Comparison of ENCODE assay signal across 19 cellular contexts in the genomic region with DNA sequence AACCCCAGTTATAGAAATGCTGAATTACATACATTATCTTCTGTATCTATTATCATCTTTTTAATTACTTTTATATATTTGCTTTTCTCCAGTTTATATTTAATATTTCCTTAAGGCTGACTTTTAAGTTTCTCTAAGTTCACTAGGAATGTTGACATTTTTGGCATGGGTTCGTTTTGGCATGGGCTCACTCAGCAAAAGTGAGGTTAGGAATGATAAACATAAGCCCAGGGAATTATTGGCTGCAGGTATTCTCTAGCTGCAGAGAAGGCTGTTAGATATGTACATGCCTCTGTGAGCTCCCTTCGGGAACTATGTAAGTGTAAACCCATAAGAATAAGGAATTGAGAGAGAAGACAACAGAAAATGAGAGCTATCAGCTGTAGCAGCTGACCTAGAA.
DNase-seq lines count a peak whose midpoint lies in the region; TF ChIP-seq lines count a peak whose summit lies in the region.
"Had no signal": no experiment of that assay in that cellular context is flagged by ENCODE, and none has a peak within 500 bp of the region (broad histone marks: within the 10 kb centered on the region; RNA-seq: fewer than 3 reads in every experiment).

No MANE protein-coding gene starts in this region.

- H3K9me3 ChIP-seq in mammary epithelial cell (replicated peaks; ENCODE audit: insufficient read depth, low read length), result no peaks in the 10 kb centered on the region
- H3K9me3 ChIP-seq in prostate gland, result no peaks in the 10 kb centered on the region
- H3K9me3 ChIP-seq: A549, Caco-2 had no signal

- H3K9ac ChIP-seq in mammary epithelial cell (ENCODE audit: insufficient read depth, low read length), result no peak overlapping the region

- no peaks in the 10 kb centered on the region for H4K20me1 ChIP-seq in mammary epithelial cell (ENCODE audit: insufficient read depth, low read length)

- dilution Hi-C loops in mammary epithelial cell (cut with HindIII; ENCODE audit: low sequenced_read_pairs), result no loop called here

- no peak overlapping the region for H3K27ac Mint-ChIP-seq in MCF 10A (ENCODE audit: low read depth, unreplicated experiment)
- H3K27ac Mint-ChIP-seq: CD4-positive, alpha-beta T cell; HFFc6 had no signal

- H3K36me3 Mint-ChIP-seq in MCF 10A (ENCODE audit: insufficient read depth, unreplicated experiment), result no peaks in the 10 kb centered on the region

- no peaks in the 10 kb centered on the region for H3K79me2 ChIP-seq in mammary epithelial cell (ENCODE audit: insufficient read depth, low read length)

- in situ Hi-C loops in mammary epithelial cell (cut with MboI; ENCODE audit: low sequenced_read_pairs in 2 of 2), result loop anchor here in 1 of 2 donors (10.0 to 25.0 kb wide), 3 partner anchors 54 to 222 kb away; no protein-coding TSS in a partner anchor

- no peaks in the 10 kb centered on the region for H3K27me3 Mint-ChIP-seq in MCF 10A (ENCODE audit: insufficient read depth, unreplicated experiment)

- no peak for TF ChIP-seq POLR2A in prostate gland (IDR thresholded peaks at IDR 0.05)

- peaks cover 6% of the 10 kb centered on the region for H3K4me1 Mint-ChIP-seq in MCF 10A (ENCODE audit: insufficient read depth, unreplicated experiment)

- H3K36me3 ChIP-seq in mammary epithelial cell (ENCODE audit: insufficient read depth, low read length) (no peaks in the 10 kb centered on the region), prostate gland (no peaks in the 10 kb centered on the region)

- no peaks in the 10 kb centered on the region for H3K9me3 Mint-ChIP-seq in MCF 10A (ENCODE audit: unreplicated experiment)
- H3K9me3 Mint-ChIP-seq: CD4-positive, alpha-beta T cell; HFFc6 had no signal

- DNase-seq in MCF 10A (ENCODE audit: unreplicated experiment) (peak; percentile 4), mammary epithelial cell (no peak), prostate gland (ENCODE audit: low spot score) (peak; percentile 15), SHP77 (lab: John Stamatoyannopoulos, UW) (no peak), T-helper 1 cell (no peak), DMS153 (lab: John Stamatoyannopoulos, UW) (no peak)
- DNase-seq: AML-193; Caco-2; CD4-positive, alpha-beta T cell; DMS79; GDM1; GOT3; H7; HFFc6 had no signal

- H3K4me2 ChIP-seq in mammary epithelial cell (ENCODE audit: insufficient read depth, low read depth, low read length), result no peak overlapping the region
- H3K4me2 ChIP-seq: A549 had no signal

- H3K4me3 ChIP-seq in mammary epithelial cell (replicated peaks in 1 of 3; ENCODE audit: insufficient read depth in 1 of 3, low read depth in 2 of 3, low read length in 3 of 3), result no peak overlapping the region
- no peak overlapping the region for H3K4me3 ChIP-seq in prostate gland
- H3K4me3 ChIP-seq: A549 had no signal

- H3K27me3 ChIP-seq in mammary epithelial cell (ENCODE audit: insufficient read depth, low read length) (no peaks in the 10 kb centered on the region), prostate gland (replicated peaks; ENCODE audit: insufficient read depth) (no peaks in the 10 kb centered on the region)

- POLR2A ChIA-PET in MCF 10A (lab: Yijun Ruan, JAX), result interaction anchor here (0.8 to 2.2 kb wide), 6 partner anchors 50 to 66 kb away, joined by 3 to 6 read pairs (median 3); a partner anchor contains a TSS

- TF ChIP-seq CTCF in MCF 10A (IDR thresholded peaks at IDR 0.05; ENCODE audit: unreplicated experiment) (no peak), mammary epithelial cell (conservative IDR thresholded peaks at IDR 0.05 in 1 of 2, IDR thresholded peaks at IDR 0.05 in 1 of 2; ENCODE audit: extremely low read depth in 1 of 2, insufficient read depth in 1 of 2, low read depth in 1 of 2, low read length in 2 of 2) (no peak), VCaP (conservative IDR thresholded peaks at IDR 0.05) (no peak), prostate gland (IDR thresholded peaks at IDR 0.05) (no peak)

- H3K4me1 ChIP-seq in mammary epithelial cell (ENCODE audit: insufficient read depth, low read length) (no peaks in the 10 kb centered on the region), prostate gland (replicated peaks) (no peaks in the 10 kb centered on the region)
- H3K4me1 ChIP-seq: A549, Caco-2 had no signal

- H2AFZ ChIP-seq in mammary epithelial cell (ENCODE audit: low read depth, low read length), result no peak overlapping the region

- H3K4me3 Mint-ChIP-seq in MCF 10A (ENCODE audit: unreplicated experiment), result no peak overlapping the region
- H3K4me3 Mint-ChIP-seq: CD4-positive, alpha-beta T cell; HFFc6 had no signal

- intact Hi-C loops in MCF 10A (cut with micrococcal nuclease) (no loop called here), mammary epithelial cell (cut with micrococcal nuclease) (loop anchor here (10.0 kb wide), 1 partner anchor 304 kb away; a partner anchor contains a TSS), prostate gland (cut with DNase I) (loop anchor here (10.0 kb wide), 1 partner anchor 804 kb away; no protein-coding TSS in a partner anchor)

- WGBS in mammary epithelial cell (ENCODE audit: low coverage, missing lambda C conversion rate), result 5% methylated on average over 2 of the region's 2 CpGs
- 19% methylated on average over 2 of the region's 2 CpGs for WGBS in prostate gland

- BruUV-seq in MCF 10A (replicated peaks; lab: Mats Ljungman, UMichigan), result no TSS peak
- no TSS peak for BruUV-seq in mammary epithelial cell (replicated peaks; lab: Mats Ljungman, UMichigan)

- H3K27ac ChIP-seq in mammary epithelial cell (ENCODE audit: insufficient read depth, low read depth, low read length), result no peak overlapping the region
- H3K27ac ChIP-seq in VCaP, result peak overlapping the region; percentile 39
- no peak overlapping the region for H3K27ac ChIP-seq in prostate gland
- H3K27ac ChIP-seq: 22Rv1, A549, C4-2B, HL-60 had no signal

- CTCF ChIA-PET in MCF 10A (lab: Yijun Ruan, JAX) (interaction anchor here (0.6 to 1.5 kb wide), 5 partner anchors 15 to 217 kb away, joined by 3 to 6 read pairs (median 3); no protein-coding TSS in a partner anchor), mammary epithelial cell (lab: Charles Lee; ENCODE audit: low non-redundant PET) (no interaction called here)

Comparison
In these comparisons a context has a peak if more than half of its experiments do, and no peak if none do; other contexts are left out.
1. DNase-seq: peak in MCF 10A (single experiment) and prostate gland (single experiment); none in mammary epithelial cell (single experiment), SHP77 (0 of 2), T-helper 1 cell (0 of 5) and DMS153 (single experiment).